7 cellular contexts compared by ENCODE assay signal in the genomic region with DNA sequence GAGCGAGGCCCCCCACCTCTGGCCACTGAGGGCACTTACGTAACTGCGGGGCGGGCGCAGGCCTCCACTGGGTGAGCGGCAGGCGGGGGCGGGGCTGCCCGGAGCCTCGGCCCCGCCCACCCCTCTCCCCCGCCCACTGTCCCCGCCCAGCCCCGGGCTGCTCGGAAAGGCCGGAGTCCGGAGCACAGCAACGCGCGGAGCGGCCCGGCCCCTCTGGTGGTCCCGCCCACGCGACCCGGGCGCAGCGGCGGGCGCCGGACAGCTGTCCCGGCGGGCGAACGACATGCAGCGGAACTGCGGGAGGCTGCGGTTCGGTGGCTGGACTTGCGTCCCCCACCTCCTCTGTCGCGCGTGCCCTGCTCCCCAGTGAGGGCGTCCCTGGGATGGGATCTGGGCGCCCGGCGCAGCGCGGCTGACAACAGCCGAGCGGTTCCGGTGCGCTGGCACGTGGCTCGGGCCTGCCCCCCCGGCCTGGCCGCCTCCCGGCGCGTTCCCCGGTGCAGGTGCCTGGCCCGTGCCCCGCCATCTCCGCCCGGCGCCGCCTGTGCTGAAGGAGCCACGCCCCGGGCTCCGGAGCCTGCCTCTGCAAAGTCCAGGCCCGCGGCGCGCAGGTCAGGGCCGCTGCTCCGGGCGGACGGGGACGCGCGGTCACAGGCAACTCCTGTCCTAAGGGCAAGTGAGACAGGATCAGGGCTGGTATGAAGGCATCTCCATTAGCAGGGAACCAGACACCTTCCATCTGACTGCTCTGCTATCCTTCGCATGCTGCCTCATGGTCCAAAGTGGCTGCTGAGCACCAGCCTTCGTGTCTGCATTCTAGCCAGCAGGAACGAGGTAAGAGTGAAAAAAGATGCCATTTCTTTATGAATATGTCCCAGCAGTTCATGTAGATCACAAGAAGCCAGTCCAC. TPM values are rescaled to one million over a fixed set of nuclear protein-coding genes. Genes with fewer than 3 reads are reported as not detected.
DNase-seq lines count a peak whose midpoint lies in the region; ATAC-seq and TF ChIP-seq lines count a peak whose summit lies in the region.

No MANE protein-coding gene starts in this region.

- peaks cover 2% of the 10 kb centered on the region; the same call in 1 of the 2 replicates for H3K4me1 Mint-ChIP-seq in WTC11
- no peaks in the 10 kb centered on the region for H3K4me1 Mint-ChIP-seq in Calu3 (ENCODE audit: low read depth, unreplicated experiment)

- H3K36me3 Mint-ChIP-seq in WTC11 (no peaks in the 10 kb centered on the region), Calu3 (ENCODE audit: insufficient read depth, unreplicated experiment) (no peaks in the 10 kb centered on the region)

- CTCF ChIA-PET in HEK293T (lab: Yijun Ruan, JAX) (interaction anchor here (1.7 kb wide), 1 partner anchor 109 kb away, joined by 5 read pairs; no protein-coding TSS in a partner anchor), WTC11 (lab: Charles Lee) (interaction anchor here (1.1 to 2.4 kb wide), 4 partner anchors 23 to 109 kb away, joined by 3 to 8 read pairs (median 3); no protein-coding TSS in a partner anchor), Calu3 (lab: Charles Lee) (no interaction called here)

- POLR2A ChIA-PET in HEK293T (lab: Yijun Ruan, JAX), result no interaction called here
- POLR2A ChIA-PET in WTC11 (lab: Charles Lee), result no interaction called here

- H3K4me3 Mint-ChIP-seq in WTC11 (peak overlapping the region; percentile 85), Calu3 (ENCODE audit: low read depth, unreplicated experiment) (no peak overlapping the region)

- H3K27me3 Mint-ChIP-seq in WTC11 (ENCODE audit: low read depth) (peaks cover 45% of the 10 kb centered on the region), Calu3 (ENCODE audit: unreplicated experiment) (peaks cover 67% of the 10 kb centered on the region)

- H3K9me3 Mint-ChIP-seq in WTC11 (peaks cover 4% of the 10 kb centered on the region; the same call in 1 of the 2 replicates), Calu3 (ENCODE audit: low read depth, unreplicated experiment) (no peaks in the 10 kb centered on the region)

- DNase-seq in HEK293T (ENCODE audit: extremely low spot score) (peak; percentile 94), WTC11 (ENCODE audit: low spot score) (peak; percentile 80), Right ventricle myocardium superior (no peak), pons (ENCODE audit: low spot score) (peak; percentile 54), Calu3 (no peak)
- no peak for DNase-seq in central memory CD4-positive, alpha-beta T cell

- intact Hi-C loops in Right ventricle myocardium superior (cut with DNase I), result no loop called here
- intact Hi-C loops in Calu3 (cut with micrococcal nuclease; ENCODE audit: unreplicated experiment), result no loop called here

- H3K27ac Mint-ChIP-seq in WTC11, result no peak overlapping the region
- H3K27ac Mint-ChIP-seq in Calu3 (ENCODE audit: unreplicated experiment), result no peak overlapping the region

- no TSS peak for BruUV-seq in Calu3 (replicated peaks; lab: Mats Ljungman, UMichigan)

- peak; percentile 83 for ATAC-seq in WTC11
- ATAC-seq in Right ventricle myocardium superior (ENCODE audit: poor library complexity), result peak; percentile 87
- ATAC-seq in HG03135 (IDR thresholded peaks at IDR 0.05; ENCODE audit: unreplicated experiment), result no peak

- TF ChIP-seq CTCF in WTC11 (IDR thresholded peaks at IDR 0.05), result no peak
- TF ChIP-seq CTCF in Calu3 (IDR thresholded peaks at IDR 0.05; ENCODE audit: unreplicated experiment), result no peak

TF ChIP-seq in HEK293T, 16 proteins besides CTCF, POLR2A, EP300 and RAD21:
- no peak; the same call in 1 of the 2 replicates for TF ChIP-seq PKNOX1 (IDR thresholded peaks at IDR 0.05)
- 0 out of 2 replicates have a peak, but pooled peaks have one; percentile 18 for TF ChIP-seq L3MBTL2 (conservative IDR thresholded peaks at IDR 0.05)
- TF ChIP-seq HDGF (IDR thresholded peaks at IDR 0.05; ENCODE audit: borderline replicate concordance), result no peak

TF ChIP-seq in WTC11, 78 proteins besides CTCF, POLR2A, EP300 and RAD21 (continues in another document):
- TF ChIP-seq ZBTB21 (CRISPR knock-in tag; IDR thresholded peaks at IDR 0.05; ENCODE audit: borderline replicate concordance) (no peak), FOXP1 (CRISPR knock-in tag; IDR thresholded peaks at IDR 0.05; ENCODE audit: borderline replicate concordance) (no peak), FOXK1 (CRISPR knock-in tag; IDR thresholded peaks at IDR 0.05) (peak; percentile 15; the same call in 1 of the 2 replicates), ATF3 (CRISPR knock-in tag; conservative IDR thresholded peaks at IDR 0.05) (no peak), SP1 (CRISPR knock-in tag; conservative IDR thresholded peaks at IDR 0.05) (peak; percentile 84), ZNF512 (CRISPR knock-in tag; IDR thresholded peaks at IDR 0.05; ENCODE audit: borderline replicate concordance) (no peak), JUN (CRISPR knock-in tag; IDR thresholded peaks at IDR 0.05) (no peak)
- TF ChIP-seq, protein P1, sequence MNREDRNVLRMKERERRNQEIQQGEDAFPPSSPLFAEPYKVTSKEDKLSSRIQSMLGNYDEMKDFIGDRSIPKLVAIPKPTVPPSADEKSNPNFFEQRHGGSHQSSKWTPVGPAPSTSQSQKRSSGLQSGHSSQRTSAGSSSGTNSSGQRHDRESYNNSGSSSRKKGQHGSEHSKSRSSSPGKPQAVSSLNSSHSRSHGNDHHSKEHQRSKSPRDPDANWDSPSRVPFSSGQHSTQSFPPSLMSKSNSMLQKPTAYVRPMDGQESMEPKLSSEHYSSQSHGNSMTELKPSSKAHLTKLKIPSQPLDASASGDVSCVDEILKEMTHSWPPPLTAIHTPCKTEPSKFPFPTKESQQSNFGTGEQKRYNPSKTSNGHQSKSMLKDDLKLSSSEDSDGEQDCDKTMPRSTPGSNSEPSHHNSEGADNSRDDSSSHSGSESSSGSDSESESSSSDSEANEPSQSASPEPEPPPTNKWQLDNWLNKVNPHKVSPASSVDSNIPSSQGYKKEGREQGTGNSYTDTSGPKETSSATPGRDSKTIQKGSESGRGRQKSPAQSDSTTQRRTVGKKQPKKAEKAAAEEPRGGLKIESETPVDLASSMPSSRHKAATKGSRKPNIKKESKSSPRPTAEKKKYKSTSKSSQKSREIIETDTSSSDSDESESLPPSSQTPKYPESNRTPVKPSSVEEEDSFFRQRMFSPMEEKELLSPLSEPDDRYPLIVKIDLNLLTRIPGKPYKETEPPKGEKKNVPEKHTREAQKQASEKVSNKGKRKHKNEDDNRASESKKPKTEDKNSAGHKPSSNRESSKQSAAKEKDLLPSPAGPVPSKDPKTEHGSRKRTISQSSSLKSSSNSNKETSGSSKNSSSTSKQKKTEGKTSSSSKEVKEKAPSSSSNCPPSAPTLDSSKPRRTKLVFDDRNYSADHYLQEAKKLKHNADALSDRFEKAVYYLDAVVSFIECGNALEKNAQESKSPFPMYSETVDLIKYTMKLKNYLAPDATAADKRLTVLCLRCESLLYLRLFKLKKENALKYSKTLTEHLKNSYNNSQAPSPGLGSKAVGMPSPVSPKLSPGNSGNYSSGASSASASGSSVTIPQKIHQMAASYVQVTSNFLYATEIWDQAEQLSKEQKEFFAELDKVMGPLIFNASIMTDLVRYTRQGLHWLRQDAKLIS (CRISPR knock-in tag; IDR thresholded peaks at IDR 0.05; ENCODE audit: borderline replicate concordance), result no peak
- TF ChIP-seq, protein P2, sequence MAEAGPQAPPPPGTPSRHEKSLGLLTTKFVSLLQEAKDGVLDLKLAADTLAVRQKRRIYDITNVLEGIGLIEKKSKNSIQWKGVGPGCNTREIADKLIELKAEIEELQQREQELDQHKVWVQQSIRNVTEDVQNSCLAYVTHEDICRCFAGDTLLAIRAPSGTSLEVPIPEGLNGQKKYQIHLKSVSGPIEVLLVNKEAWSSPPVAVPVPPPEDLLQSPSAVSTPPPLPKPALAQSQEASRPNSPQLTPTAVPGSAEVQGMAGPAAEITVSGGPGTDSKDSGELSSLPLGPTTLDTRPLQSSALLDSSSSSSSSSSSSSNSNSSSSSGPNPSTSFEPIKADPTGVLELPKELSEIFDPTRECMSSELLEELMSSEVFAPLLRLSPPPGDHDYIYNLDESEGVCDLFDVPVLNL (CRISPR knock-in tag; IDR thresholded peaks at IDR 0.05; ENCODE audit: borderline replicate concordance, low read depth), result no peak
- TF ChIP-seq, protein P3, sequence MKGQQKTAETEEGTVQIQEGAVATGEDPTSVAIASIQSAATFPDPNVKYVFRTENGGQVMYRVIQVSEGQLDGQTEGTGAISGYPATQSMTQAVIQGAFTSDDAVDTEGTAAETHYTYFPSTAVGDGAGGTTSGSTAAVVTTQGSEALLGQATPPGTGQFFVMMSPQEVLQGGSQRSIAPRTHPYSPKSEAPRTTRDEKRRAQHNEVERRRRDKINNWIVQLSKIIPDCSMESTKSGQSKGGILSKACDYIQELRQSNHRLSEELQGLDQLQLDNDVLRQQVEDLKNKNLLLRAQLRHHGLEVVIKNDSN (CRISPR knock-in tag; IDR thresholded peaks at IDR 0.05), result no peak
- TF ChIP-seq, protein P4, sequence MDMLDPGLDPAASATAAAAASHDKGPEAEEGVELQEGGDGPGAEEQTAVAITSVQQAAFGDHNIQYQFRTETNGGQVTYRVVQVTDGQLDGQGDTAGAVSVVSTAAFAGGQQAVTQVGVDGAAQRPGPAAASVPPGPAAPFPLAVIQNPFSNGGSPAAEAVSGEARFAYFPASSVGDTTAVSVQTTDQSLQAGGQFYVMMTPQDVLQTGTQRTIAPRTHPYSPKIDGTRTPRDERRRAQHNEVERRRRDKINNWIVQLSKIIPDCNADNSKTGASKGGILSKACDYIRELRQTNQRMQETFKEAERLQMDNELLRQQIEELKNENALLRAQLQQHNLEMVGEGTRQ (CRISPR knock-in tag; IDR thresholded peaks at IDR 0.05), result peak; percentile 37; the same call in 1 of the 2 replicates

RNA-seq across cellular contexts. Expression of gene JAKMIP1, which starts 21.8 kb away (rescaled TPM):
- total RNA-seq in WTC11 (2021) (4.0 to 5.6 TPM (median 5.4 TPM) in 3 replicates), Right ventricle myocardium superior (not detected), Calu3 (2022) (not detected in 2 replicates)

RNA-seq across cellular contexts. Expression of gene WFS1, which starts 47.5 kb away (rescaled TPM):
- 33.0 to 35.8 TPM (median 34.7 TPM) in 3 replicates for total RNA-seq in WTC11 (2021)
- total RNA-seq in Right ventricle myocardium superior, result 81.7 TPM
- total RNA-seq in Calu3 (2022), result 21.6 and 23.4 TPM in 2 replicates

Comparison
In these comparisons a context has a peak if more than half of its experiments do, and no peak if none do; other contexts are left out.
1. DNase-seq: peak in HEK293T (single experiment), WTC11 (single experiment) and pons (single experiment); none in Right ventricle myocardium superior (single experiment), central memory CD4-positive, alpha-beta T cell (single experiment) and Calu3 (single experiment).